ENCODE assay signal across 1 cellular context in the genomic region with DNA sequence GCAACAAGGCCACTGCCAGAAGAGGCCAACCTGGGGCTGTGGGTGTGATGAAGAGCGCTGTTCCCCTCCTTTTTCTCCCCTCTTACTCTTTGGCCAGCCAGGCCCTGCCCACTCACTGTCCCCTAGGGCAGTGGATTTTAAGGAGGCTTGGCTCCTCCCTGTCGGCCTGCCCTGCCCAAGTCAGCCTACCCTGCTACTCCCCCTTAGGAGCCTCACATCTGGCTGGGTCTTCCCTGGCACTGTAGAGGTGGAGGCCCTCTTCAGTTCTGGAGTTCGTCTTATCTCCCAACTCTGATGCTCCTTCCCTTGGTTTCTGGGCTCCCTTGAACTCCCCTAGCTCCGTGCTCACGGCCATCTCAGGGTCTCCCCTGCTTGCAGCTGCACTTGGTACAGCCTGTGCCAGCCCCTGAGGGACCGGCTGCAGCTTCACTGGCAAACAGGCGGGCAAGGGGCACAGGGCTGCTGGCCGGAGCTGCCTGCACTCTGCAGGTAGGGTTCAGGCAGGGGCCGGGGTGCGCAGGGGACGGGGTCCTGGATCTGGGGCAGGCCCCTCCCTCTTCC.
TF ChIP-seq lines count a peak whose summit lies in the region.

No MANE protein-coding gene starts in this region.

TF ChIP-seq in HEK293, 187 proteins besides CTCF, POLR2A, EP300 and RAD21:
- TF ChIP-seq, protein P1, sequence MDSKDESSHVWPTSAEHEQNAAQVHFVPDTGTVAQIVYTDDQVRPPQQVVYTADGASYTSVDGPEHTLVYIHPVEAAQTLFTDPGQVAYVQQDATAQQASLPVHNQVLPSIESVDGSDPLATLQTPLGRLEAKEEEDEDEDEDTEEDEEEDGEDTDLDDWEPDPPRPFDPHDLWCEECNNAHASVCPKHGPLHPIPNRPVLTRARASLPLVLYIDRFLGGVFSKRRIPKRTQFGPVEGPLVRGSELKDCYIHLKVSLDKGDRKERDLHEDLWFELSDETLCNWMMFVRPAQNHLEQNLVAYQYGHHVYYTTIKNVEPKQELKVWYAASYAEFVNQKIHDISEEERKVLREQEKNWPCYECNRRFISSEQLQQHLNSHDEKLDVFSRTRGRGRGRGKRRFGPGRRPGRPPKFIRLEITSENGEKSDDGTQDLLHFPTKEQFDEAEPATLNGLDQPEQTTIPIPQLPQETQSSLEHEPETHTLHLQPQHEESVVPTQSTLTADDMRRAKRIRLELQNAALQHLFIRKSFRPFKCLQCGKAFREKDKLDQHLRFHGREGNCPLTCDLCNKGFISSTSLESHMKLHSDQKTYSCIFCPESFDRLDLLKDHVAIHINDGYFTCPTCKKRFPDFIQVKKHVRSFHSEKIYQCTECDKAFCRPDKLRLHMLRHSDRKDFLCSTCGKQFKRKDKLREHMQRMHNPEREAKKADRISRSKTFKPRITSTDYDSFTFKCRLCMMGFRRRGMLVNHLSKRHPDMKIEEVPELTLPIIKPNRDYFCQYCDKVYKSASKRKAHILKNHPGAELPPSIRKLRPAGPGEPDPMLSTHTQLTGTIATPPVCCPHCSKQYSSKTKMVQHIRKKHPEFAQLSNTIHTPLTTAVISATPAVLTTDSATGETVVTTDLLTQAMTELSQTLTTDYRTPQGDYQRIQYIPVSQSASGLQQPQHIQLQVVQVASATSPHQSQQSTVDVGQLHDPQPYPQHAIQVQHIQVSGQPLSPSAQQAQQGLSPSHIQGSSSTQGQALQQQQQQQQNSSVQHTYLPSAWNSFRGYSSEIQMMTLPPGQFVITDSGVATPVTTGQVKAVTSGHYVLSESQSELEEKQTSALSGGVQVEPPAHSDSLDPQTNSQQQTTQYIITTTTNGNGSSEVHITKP (tag by site-specific recombination; IDR thresholded peaks at IDR 0.05), result peak; percentile 92
- TF ChIP-seq, protein P2, sequence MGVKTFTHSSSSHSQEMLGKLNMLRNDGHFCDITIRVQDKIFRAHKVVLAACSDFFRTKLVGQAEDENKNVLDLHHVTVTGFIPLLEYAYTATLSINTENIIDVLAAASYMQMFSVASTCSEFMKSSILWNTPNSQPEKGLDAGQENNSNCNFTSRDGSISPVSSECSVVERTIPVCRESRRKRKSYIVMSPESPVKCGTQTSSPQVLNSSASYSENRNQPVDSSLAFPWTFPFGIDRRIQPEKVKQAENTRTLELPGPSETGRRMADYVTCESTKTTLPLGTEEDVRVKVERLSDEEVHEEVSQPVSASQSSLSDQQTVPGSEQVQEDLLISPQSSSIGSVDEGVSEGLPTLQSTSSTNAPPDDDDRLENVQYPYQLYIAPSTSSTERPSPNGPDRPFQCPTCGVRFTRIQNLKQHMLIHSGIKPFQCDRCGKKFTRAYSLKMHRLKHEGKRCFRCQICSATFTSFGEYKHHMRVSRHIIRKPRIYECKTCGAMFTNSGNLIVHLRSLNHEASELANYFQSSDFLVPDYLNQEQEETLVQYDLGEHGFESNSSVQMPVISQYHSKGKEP (tag by site-specific recombination; IDR thresholded peaks at IDR 0.05), result no peak
- TF ChIP-seq ZNF2 (tag by site-specific recombination; IDR thresholded peaks at IDR 0.05) (no peak), ZNF629 (tag by site-specific recombination; IDR thresholded peaks at IDR 0.05) (no peak), ZNF624 (tag by site-specific recombination; IDR thresholded peaks at IDR 0.05) (no peak), ZNF843 (tag by site-specific recombination; IDR thresholded peaks at IDR 0.05) (no peak), KLF8 (tag by site-specific recombination; IDR thresholded peaks at IDR 0.05) (no peak), ZNF155 (tag by site-specific recombination; IDR thresholded peaks at IDR 0.05) (no peak), ZNF223 (tag by site-specific recombination; IDR thresholded peaks at IDR 0.05) (no peak)
